1 cellular context compared by ENCODE assay signal in genomic region chr1:22052115-22053017, GRCh38.
TF ChIP-seq lines count a peak whose summit lies in the region.

TSS of gene CDC42 (plus strand) at chr1:22052709. CDS start at chr1:22078479, 25,770 bp downstream.

TF ChIP-seq in HepG2, 621 proteins besides CTCF, POLR2A, EP300 and RAD21 (continued from another document and continues in another):
- TF ChIP-seq ARID4A (CRISPR knock-in tag; IDR thresholded peaks at IDR 0.05; ENCODE audit: borderline replicate concordance), result peak; percentile 75; the same call in 1 of the 2 replicates
- TF ChIP-seq THYN1 (CRISPR knock-in tag; IDR thresholded peaks at IDR 0.05; ENCODE audit: borderline replicate concordance, low read depth), result no peak
- no peak for TF ChIP-seq SRY (CRISPR knock-in tag; IDR thresholded peaks at IDR 0.05)
- peak; percentile 85; the same call in 1 of the 2 replicates for TF ChIP-seq ZNF451 (CRISPR knock-in tag; IDR thresholded peaks at IDR 0.05)
- TF ChIP-seq HNF1A (IDR thresholded peaks at IDR 0.05; ENCODE audit: low read depth), result no peak
- peak; percentile 74 for TF ChIP-seq HNF1A (CRISPR knock-in tag; IDR thresholded peaks at IDR 0.05; ENCODE audit: borderline replicate concordance)
- TF ChIP-seq MTA1 (CRISPR knock-in tag; IDR thresholded peaks at IDR 0.05; ENCODE audit: borderline replicate concordance), result peak; percentile 91; the same call in 1 of the 2 replicates
- no peak for TF ChIP-seq ZSCAN29 (CRISPR knock-in tag; conservative IDR thresholded peaks at IDR 0.05)
- TF ChIP-seq ARID5B (CRISPR knock-in tag; IDR thresholded peaks at IDR 0.05), result peak; percentile 41; the same call in 1 of the 2 replicates
- no peak for TF ChIP-seq RELA (CRISPR knock-in tag; IDR thresholded peaks at IDR 0.05)
- TF ChIP-seq E2F5 (CRISPR knock-in tag; conservative IDR thresholded peaks at IDR 0.05), result peak; percentile 22; the same call in 1 of the 2 replicates
- TF ChIP-seq ZNF33A (CRISPR knock-in tag; IDR thresholded peaks at IDR 0.05; ENCODE audit: borderline replicate concordance), result no peak
- peak; percentile 91 for TF ChIP-seq GABPB1 (CRISPR knock-in tag; IDR thresholded peaks at IDR 0.05)
- TF ChIP-seq KMT2A (CRISPR knock-in tag; IDR thresholded peaks at IDR 0.05), result peak; percentile 84
- peak; percentile 96 for TF ChIP-seq HOXA3 (CRISPR knock-in tag; IDR thresholded peaks at IDR 0.05)
- TF ChIP-seq ZNF784 (CRISPR knock-in tag; IDR thresholded peaks at IDR 0.05; ENCODE audit: borderline replicate concordance), result peak; percentile 59; the same call in 1 of the 2 replicates
- peak; percentile 77; the same call in 1 of the 2 replicates for TF ChIP-seq ZNF772 (CRISPR knock-in tag; IDR thresholded peaks at IDR 0.05)
- TF ChIP-seq JARID2 (CRISPR knock-in tag; IDR thresholded peaks at IDR 0.05; ENCODE audit: insufficient replicate concordance), result no peak
- TF ChIP-seq ZNF567 (CRISPR knock-in tag; IDR thresholded peaks at IDR 0.05; ENCODE audit: borderline replicate concordance), result 0 out of 2 replicates have a peak, but pooled peaks have one; percentile 48
- TF ChIP-seq ZNF543 (CRISPR knock-in tag; IDR thresholded peaks at IDR 0.05), result peak; percentile 84
- TF ChIP-seq HNF1B (CRISPR knock-in tag; IDR thresholded peaks at IDR 0.05), result peak; percentile 84
- TF ChIP-seq ATF7-NPFF (CRISPR knock-in tag; IDR thresholded peaks at IDR 0.05; ENCODE audit: low read depth), result 0 out of 2 replicates have a peak, but pooled peaks have one; percentile 67
- no peak for TF ChIP-seq HNRNPH1 (optimal IDR thresholded peaks at IDR 0.05; ENCODE audit: low read depth, low read length)
- peak; percentile 98 for TF ChIP-seq YEATS2 (CRISPR knock-in tag; IDR thresholded peaks at IDR 0.05; ENCODE audit: borderline replicate concordance)
- peak; percentile 100 for TF ChIP-seq GMEB1 (CRISPR knock-in tag; IDR thresholded peaks at IDR 0.05; ENCODE audit: borderline replicate concordance)
- TF ChIP-seq LCORL (IDR thresholded peaks at IDR 0.05), result no peak
- peak; percentile 18; the same call in 1 of the 2 replicates for TF ChIP-seq LCORL (CRISPR knock-in tag; IDR thresholded peaks at IDR 0.05)
- TF ChIP-seq JUN (CRISPR knock-in tag; IDR thresholded peaks at IDR 0.05), result peak; percentile 83
- 0 out of 2 replicates have a peak, but pooled peaks have one; percentile 69 for TF ChIP-seq ZNF260 (CRISPR knock-in tag; IDR thresholded peaks at IDR 0.05; ENCODE audit: borderline replicate concordance, low read depth)
- TF ChIP-seq POGK (CRISPR knock-in tag; conservative IDR thresholded peaks at IDR 0.05), result peak; percentile 62; the same call in 1 of the 2 replicates
- 0 out of 2 replicates have a peak, but pooled peaks have one; percentile 17 for TF ChIP-seq ZNF564 (CRISPR knock-in tag; IDR thresholded peaks at IDR 0.05)
- TF ChIP-seq ZNF737 (CRISPR knock-in tag; IDR thresholded peaks at IDR 0.05; ENCODE audit: borderline replicate concordance), result 0 out of 2 replicates have a peak, but pooled peaks have one; percentile 22
- 0 out of 2 replicates have a peak, but pooled peaks have one; percentile 77 for TF ChIP-seq LBX2 (CRISPR knock-in tag; IDR thresholded peaks at IDR 0.05; ENCODE audit: borderline replicate concordance)
- TF ChIP-seq ADNP (CRISPR knock-in tag; IDR thresholded peaks at IDR 0.05), result peak; percentile 78; the same call in 1 of the 2 replicates
- TF ChIP-seq HINFP (CRISPR knock-in tag; IDR thresholded peaks at IDR 0.05; ENCODE audit: low read depth), result 0 out of 2 replicates have a peak, but pooled peaks have one; percentile 51
